24 cellular contexts compared by ENCODE assay signal in genomic region chr3:121662742-121663141, GRCh38. TPM values are rescaled to one million over a fixed set of nuclear protein-coding genes. Genes with fewer than 3 reads are reported as not detected.
DNase-seq lines count a peak whose midpoint lies in the region; ATAC-seq, FAIRE-seq and TF ChIP-seq lines count a peak whose summit lies in the region.
"Had no signal": no experiment of that assay in that cellular context is flagged by ENCODE, and none has a peak within 500 bp of the region (broad histone marks: within the 10 kb centered on the region; RNA-seq: fewer than 3 reads in every experiment).

No MANE protein-coding gene starts in this region.

- H3K36me3 Mint-ChIP-seq in memory B cell = peaks cover 43% of the 10 kb centered on the region

- no peak for ATAC-seq in heart left ventricle
- no peak for ATAC-seq in memory B cell (ENCODE audit: low read depth)
- ATAC-seq in gastrocnemius medialis = no peak
- ATAC-seq in sciatic nerve = no peak
- ATAC-seq: GM12878, GM23338, HCT116, Panc1 had no signal

- peaks cover 45% of the 10 kb centered on the region for H3K36me3 ChIP-seq in left ventricle myocardium inferior
- peaks cover 5 to 58% (median 51%) of the 10 kb centered on the region in 9 donors for H3K36me3 ChIP-seq in heart left ventricle
- peaks cover 0 to 40% of the 10 kb centered on the region in 2 donors for H3K36me3 ChIP-seq in gastrocnemius medialis

- peak overlapping the region; percentile 50 for H3K27ac Mint-ChIP-seq in memory B cell
- H3K27ac Mint-ChIP-seq: B cell, GM23338 had no signal

- intact Hi-C loops in left ventricle myocardium inferior (cut with micrococcal nuclease) (no loop called here), heart left ventricle (cut with DNase I) (loop anchor here in 1 of 10 donors (10.0 kb wide), 1 partner anchor 62 kb away; no protein-coding TSS in a partner anchor), gastrocnemius medialis (cut with DNase I; ENCODE audit: low total_unique reads) (no loop called here), sciatic nerve (cut with DNase I) (no loop called here)

- H3K4me1 ChIP-seq in left ventricle myocardium inferior (peaks cover 41% of the 10 kb centered on the region), heart left ventricle (peaks cover 0 to 61% (median 14%) of the 10 kb centered on the region in 12 donors), gastrocnemius medialis (peaks cover 8 to 12% of the 10 kb centered on the region in 2 donors)

- no peaks in the 10 kb centered on the region for H3K27me3 Mint-ChIP-seq in memory B cell
- H3K27me3 Mint-ChIP-seq: B cell had no signal

- FAIRE-seq in GM12891 (lab: Jason Lieb, UNC) = peak; percentile 23
- FAIRE-seq: A204.1, GM12878 had no signal

- no peak for TF ChIP-seq CTCF in left ventricle myocardium inferior (IDR thresholded peaks at IDR 0.05; ENCODE audit: borderline replicate concordance)
- TF ChIP-seq CTCF in heart left ventricle (IDR thresholded peaks at IDR 0.05) = no peak
- no peak for TF ChIP-seq CTCF in gastrocnemius medialis (IDR thresholded peaks at IDR 0.05 in 4 of 5, conservative IDR thresholded peaks at IDR 0.05 in 1 of 5)

- H3K27me3 ChIP-seq in left ventricle myocardium inferior (ENCODE audit: low read depth) (no peaks in the 10 kb centered on the region), heart left ventricle (no peaks in the 10 kb centered on the region), gastrocnemius medialis (no peaks in the 10 kb centered on the region)

- H3K4me3 Mint-ChIP-seq in memory B cell = no peak overlapping the region
- H3K4me3 Mint-ChIP-seq: B cell, CD14-positive monocyte, GM23338 had no signal

- H3K4me1 Mint-ChIP-seq in memory B cell = peaks cover 24% of the 10 kb centered on the region

- in situ Hi-C loops in gastrocnemius medialis (cut with MboI; ENCODE audit: low sequenced_read_pairs in 4 of 4) = no loop called here

- H3K27ac ChIP-seq in left ventricle myocardium inferior (replicated peaks) (peak overlapping the region; percentile 65), heart left ventricle (peak overlapping the region in 4 of 12 donors; percentile 16 to 60 (median 43)), gastrocnemius medialis (peak overlapping the region in 3 of 4 donors; percentile 50 to 66 (median 63))

- no peak for DNase-seq in left ventricle myocardium inferior
- no peak for DNase-seq in heart left ventricle
- no peak for DNase-seq in GM12891 (ENCODE audit: insufficient read length, low spot score)
- no peak for DNase-seq in memory B cell (ENCODE audit: low spot score in 2 of 2)
- DNase-seq in gastrocnemius medialis = no peak
- no peak for DNase-seq in activated CD4-positive, CD25-positive, alpha-beta regulatory T cell treated with anti-CD3 and anti-CD28 coated beads, Interleukin-2, amount 50 U/mL, for 72 hours
- no peak for DNase-seq in sciatic nerve (ENCODE audit: low spot score)
- DNase-seq: DMS 273 treated with DMSO at 0.1 percent for 48 hours, DMS79 treated with DMSO at 0.1 percent for 48 hours, IMR-90, MV-4-11, NCI-H1105 treated with DMSO at 0.1 percent for 48 hours, NCI-H2029 treated with DMSO at 0.1 percent for 48 hours, NCI-H2171 treated with DMSO at 0.1 percent for 48 hours, NCI-H524 treated with DMSO at 0.1 percent for 48 hours, NCI-H82 had no signal

- H3K9me3 ChIP-seq in left ventricle myocardium inferior (replicated peaks) = no peaks in the 10 kb centered on the region
- H3K9me3 ChIP-seq in heart left ventricle = no peaks in the 10 kb centered on the region
- H3K9me3 ChIP-seq in gastrocnemius medialis = no peaks in the 10 kb centered on the region

- H3K9me3 Mint-ChIP-seq in memory B cell = no peaks in the 10 kb centered on the region
- H3K9me3 Mint-ChIP-seq: CD14-positive monocyte, GM23338 had no signal

- TF ChIP-seq POLR2A in heart left ventricle (IDR thresholded peaks at IDR 0.05) = no peak
- TF ChIP-seq POLR2A in GM12891 (IDR thresholded peaks at IDR 0.05; ENCODE audit: low read depth, low read length) = no peak
- TF ChIP-seq POLR2A in gastrocnemius medialis (IDR thresholded peaks at IDR 0.05) = no peak

- H3K4me3 ChIP-seq in left ventricle myocardium inferior (no peak overlapping the region), heart left ventricle (no peak overlapping the region), gastrocnemius medialis (no peak overlapping the region)
- H3K4me3 ChIP-seq: GM12878, GM23338 had no signal

TF ChIP-seq in GM12891, 5 proteins besides CTCF, POLR2A, EP300 and RAD21:
- TF ChIP-seq TAF1 (IDR thresholded peaks at IDR 0.05; ENCODE audit: low read depth, low read length) (no peak), POU2F2 (IDR thresholded peaks at IDR 0.05; ENCODE audit: low read depth, low read length) (no peak), POLR2AphosphoS5 (IDR thresholded peaks at IDR 0.05; ENCODE audit: low read depth, low read length) (no peak), PAX5 (IDR thresholded peaks at IDR 0.05; ENCODE audit: insufficient read depth, low read length, severe bottlenecking) (no peak), SPI1 (IDR thresholded peaks at IDR 0.05; ENCODE audit: low read depth, low read length) (no peak)

RNA-seq across cellular contexts. Expression of gene HCLS1, which starts 2.0 kb away (rescaled TPM):
- total RNA-seq in left ventricle myocardium inferior (8.7 TPM), heart left ventricle (10 to 100 TPM in 7 of 9 donors, 1 to 10 TPM in 2; 7.4 to 72.4 (median 10.6) TPM), gastrocnemius medialis (10 to 100 TPM in 1 of 4 donors, 1 to 10 TPM in 3; 6.6 to 15.3 (median 7.8) TPM), sciatic nerve (45.4 TPM)
- 10 to 100 TPM in 1 of 2 donors, 1 to 10 TPM in 1; 8.9 to 18.0 TPM for polyA plus RNA-seq in heart left ventricle
- polyA plus RNA-seq in GM12891 (2012; ENCODE audit: low read depth, missing spikeins) = 218 TPM
- total RNA-seq: SK-MEL-5 had no signal
